In the genomic region with DNA sequence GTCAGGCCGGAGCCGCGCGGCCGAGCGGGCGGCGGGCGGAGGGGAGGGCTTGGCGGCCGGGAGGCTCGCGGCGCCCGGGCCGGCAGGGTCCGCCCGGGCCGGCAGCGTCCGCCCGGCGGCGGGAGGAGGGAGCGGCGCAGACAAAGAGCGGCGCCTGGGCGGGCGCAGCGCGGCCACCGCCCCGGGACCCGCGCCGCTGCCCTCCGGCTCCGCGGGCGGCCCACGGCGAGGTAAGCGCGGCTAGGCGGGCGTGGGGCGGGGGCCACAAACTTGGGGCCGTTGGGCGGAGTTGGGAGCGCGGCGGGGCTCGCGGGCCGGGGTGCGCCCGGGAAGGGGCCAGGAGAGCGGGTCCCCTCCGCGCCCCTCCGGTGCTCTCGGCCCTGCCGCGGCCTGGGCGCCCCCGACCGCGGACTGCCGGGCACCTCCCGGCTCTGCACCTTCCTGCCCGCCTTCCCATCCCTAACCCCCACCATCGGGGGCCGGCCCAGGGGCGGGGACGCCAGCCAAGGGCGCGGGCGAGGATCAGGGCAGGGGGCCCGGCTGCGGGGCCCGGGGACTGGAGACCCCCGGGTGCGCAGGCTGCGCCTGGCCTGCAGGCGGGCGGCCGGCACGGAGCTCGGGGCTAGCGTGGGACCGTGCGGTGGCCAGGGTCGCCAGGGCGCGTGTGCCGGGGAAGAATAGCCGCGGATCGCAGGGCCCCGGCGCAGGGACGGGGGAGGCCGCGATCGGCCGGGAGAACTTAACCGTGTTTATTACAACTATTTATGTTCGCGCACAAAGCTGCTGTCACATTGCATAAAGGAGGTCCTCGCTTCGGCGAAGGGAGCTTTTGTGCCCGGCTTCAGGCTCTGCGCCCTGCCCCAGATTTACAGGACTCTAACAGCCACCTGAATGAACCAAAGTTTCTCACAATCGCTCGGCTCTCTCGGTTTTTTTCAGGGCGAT, we compare ENCODE assay signal across 7 cellular contexts. TPM values are rescaled to one million over a fixed set of nuclear protein-coding genes. Genes with fewer than 3 reads are reported as not detected.
A peak's percentile ranks its signal among the peaks of the same experiment; 100 is the strongest.
DNase-seq lines count a peak whose midpoint lies in the region; ATAC-seq and TF ChIP-seq lines count a peak whose summit lies in the region.

A gene (plus strand): TSS at position 4 of the 945 bp plus-strand sequence. CDS start 110,152 bp downstream, outside the sequence.

- H3K27ac Mint-ChIP-seq in activated CD8-positive, alpha-beta T cell treated with anti-CD3 and anti-CD28 coated beads for 36 hours = peak within 1 kb of the TSS; percentile 98

- ATAC-seq in GM21447 (IDR thresholded peaks at IDR 0.05; ENCODE audit: unreplicated experiment) = peak; percentile 12
- ATAC-seq in activated CD8-positive, alpha-beta T cell treated with anti-CD3 and anti-CD28 coated beads for 36 hours = peak; percentile 1
- ATAC-seq in esophagus mucosa = peak; percentile 15
- ATAC-seq in HG03469 (IDR thresholded peaks at IDR 0.05; ENCODE audit: unreplicated experiment) = no peak

- POLR2A ChIA-PET in activated CD8-positive, alpha-beta T cell treated with anti-CD3 and anti-CD28 coated beads for 36 hours (lab: Charles Lee) = interaction anchor here (0.8 to 4.5 kb wide), 27 partner anchors 8 to 415 kb away, joined by 3 to 63 read pairs (median 5); no protein-coding TSS in a partner anchor

- no peaks in the 10 kb centered on the region for H3K27me3 Mint-ChIP-seq in activated CD8-positive, alpha-beta T cell treated with anti-CD3 and anti-CD28 coated beads for 36 hours

- H3K27ac ChIP-seq in HUES48 (ENCODE audit: low read depth, low read length) (peak within 1 kb of the TSS; percentile 64), muscle layer of duodenum (ENCODE audit: low read length) (peak within 1 kb of the TSS; percentile 88)

- TF ChIP-seq POLR2A in GM10847 (IDR thresholded peaks at IDR 0.05; ENCODE audit: extremely low read depth, insufficient read length) = peak; percentile 21

- H3K9me3 Mint-ChIP-seq in activated CD8-positive, alpha-beta T cell treated with anti-CD3 and anti-CD28 coated beads for 36 hours = no peaks in the 10 kb centered on the region

- peaks cover 58% of the 10 kb centered on the region for H3K4me1 Mint-ChIP-seq in activated CD8-positive, alpha-beta T cell treated with anti-CD3 and anti-CD28 coated beads for 36 hours (ENCODE audit: low read depth)

- peak within 1 kb of the TSS; percentile 88 for H3K4me3 ChIP-seq in HUES48 (ENCODE audit: low read depth, low read length)
- peak within 1 kb of the TSS; percentile 82 to 86 for H3K4me3 ChIP-seq in muscle layer of duodenum (ENCODE audit: low read depth in 1 of 2, low read length in 2 of 2)

- peaks cover 8% of the 10 kb centered on the region; the same call in 1 of the 2 replicates for H3K27me3 ChIP-seq in HUES48 (ENCODE audit: control insufficient read depth, insufficient read depth, low read length)
- no peaks in the 10 kb centered on the region for H3K27me3 ChIP-seq in muscle layer of duodenum (ENCODE audit: low read depth, low read length)

- H3K4me1 ChIP-seq in HUES48 (ENCODE audit: control insufficient read depth, insufficient read depth, low read length) (peaks cover 24% of the 10 kb centered on the region), muscle layer of duodenum (ENCODE audit: control insufficient read depth in 1 of 2, insufficient read depth in 2 of 2, low read length in 2 of 2) (peaks cover 19 to 32% of the 10 kb centered on the region in 2 donors)

- intact Hi-C loops in activated CD8-positive, alpha-beta T cell treated with anti-CD3 and anti-CD28 coated beads for 36 hours (cut with micrococcal nuclease) = loop anchor here (5.0 to 10.0 kb wide), 4 partner anchors 112 to 342 kb away; no protein-coding TSS in a partner anchor

- H3K36me3 ChIP-seq in HUES48 (ENCODE audit: control insufficient read depth, insufficient read depth, low read length) = peaks cover 14% of the 10 kb centered on the region
- H3K36me3 ChIP-seq in muscle layer of duodenum (ENCODE audit: control insufficient read depth in 1 of 2, insufficient read depth in 2 of 2, low read length in 2 of 2) = no peaks in the 10 kb centered on the region

- CTCF ChIA-PET in activated CD8-positive, alpha-beta T cell treated with anti-CD3 and anti-CD28 coated beads for 36 hours (lab: Charles Lee) = interaction anchor here (1.3 to 3.4 kb wide), 6 partner anchors 14 to 113 kb away, joined by 5 to 14 read pairs (median 6); no protein-coding TSS in a partner anchor

- peaks cover 42% of the 10 kb centered on the region for H3K36me3 Mint-ChIP-seq in activated CD8-positive, alpha-beta T cell treated with anti-CD3 and anti-CD28 coated beads for 36 hours (ENCODE audit: low read depth)

- peak; percentile 59 for DNase-seq in activated CD8-positive, alpha-beta T cell treated with anti-CD3 and anti-CD28 coated beads for 36 hours

- H3K9me3 ChIP-seq in HUES48 (ENCODE audit: control insufficient read depth, insufficient read depth, low read length) (no peaks in the 10 kb centered on the region), muscle layer of duodenum (ENCODE audit: control insufficient read depth in 1 of 2, low read length in 2 of 2) (no peaks in the 10 kb centered on the region)

- TF ChIP-seq CTCF in activated CD8-positive, alpha-beta T cell treated with anti-CD3 and anti-CD28 coated beads for 36 hours (IDR thresholded peaks at IDR 0.05) = no peak

- peak within 1 kb of the TSS; percentile 67 for H3K9ac ChIP-seq in HUES48 (ENCODE audit: low read depth, low read length)

- peak within 1 kb of the TSS; percentile 94 for H3K4me3 Mint-ChIP-seq in activated CD8-positive, alpha-beta T cell treated with anti-CD3 and anti-CD28 coated beads for 36 hours

RNA-seq across cellular contexts. Expression of the gene that starts here (rescaled TPM):
- 10 to 100 TPM; 68.3 to 69.7 TPM for total RNA-seq in activated CD8-positive, alpha-beta T cell treated with anti-CD3 and anti-CD28 coated beads for 36 hours
- 68.6 TPM for total RNA-seq in esophagus mucosa
